Comparison of ENCODE assay signal across 24 cellular contexts in the genomic region with DNA sequence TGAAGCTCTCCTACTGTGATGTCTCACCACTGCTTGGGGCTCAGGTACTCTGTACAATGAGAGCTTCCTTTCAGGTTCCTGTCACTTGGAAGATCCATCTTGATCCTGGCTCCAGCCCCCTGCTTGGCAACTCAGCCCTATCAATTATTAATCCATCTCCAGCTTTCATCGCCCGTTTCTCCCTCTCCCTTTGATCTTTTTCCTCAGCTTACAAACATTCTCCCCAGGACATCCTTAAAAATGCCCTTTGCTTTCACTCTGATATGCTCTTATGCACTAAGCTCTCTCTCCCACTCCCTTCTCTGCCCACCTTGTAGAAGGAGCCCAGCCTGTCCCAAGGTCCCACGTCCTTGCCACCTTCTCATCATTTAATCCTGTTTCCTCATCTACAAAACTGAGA.
"Had no signal": no experiment of that assay in that cellular context is flagged by ENCODE, and none has a peak within 500 bp of the region (broad histone marks: within the 10 kb centered on the region; RNA-seq: fewer than 3 reads in every experiment).

No MANE protein-coding gene starts in this region.

- H3K27me3 ChIP-seq: dorsolateral prefrontal cortex, gastrocnemius medialis, heart left ventricle, hepatocyte, neural progenitor cell, sigmoid colon, stomach, thyroid gland, upper lobe of left lung had no signal

- ATAC-seq: gastrocnemius medialis; heart left ventricle; left colon; natural killer cell treated with Interleukin-12 subunit alpha and Interleukin-12 subunit beta and Interleukin-15 and Interleukin-18, amount 100 ng/mL, for 72 hours; right cardiac atrium; stimulated activated effector memory CD8-positive, alpha-beta T cell treated with anti-CD3 and anti-CD28 coated beads, Interleukin-12 subunit alpha, Interleukin-12 subunit beta, amount 100 ng/mL, for 72 hours had no signal

- H3K27ac Mint-ChIP-seq: memory B cell; natural killer cell treated with Interleukin-12 subunit alpha and Interleukin-12 subunit beta and Interleukin-15 and Interleukin-18, amount 100 ng/mL, for 72 hours; neural progenitor cell; stimulated activated effector memory CD8-positive, alpha-beta T cell treated with anti-CD3 and anti-CD28 coated beads, Interleukin-12 subunit alpha, Interleukin-12 subunit beta, amount 100 ng/mL, for 72 hours had no signal

- H3K4me3 Mint-ChIP-seq: memory B cell; natural killer cell treated with Interleukin-12 subunit alpha and Interleukin-12 subunit beta and Interleukin-15 and Interleukin-18, amount 100 ng/mL, for 72 hours; neural progenitor cell; stimulated activated effector memory CD8-positive, alpha-beta T cell treated with anti-CD3 and anti-CD28 coated beads, Interleukin-12 subunit alpha, Interleukin-12 subunit beta, amount 100 ng/mL, for 72 hours had no signal

- H3K27me3 Mint-ChIP-seq: memory B cell; natural killer cell treated with Interleukin-12 subunit alpha and Interleukin-12 subunit beta and Interleukin-15 and Interleukin-18, amount 100 ng/mL, for 72 hours had no signal

- H3K9me3 Mint-ChIP-seq: memory B cell; natural killer cell treated with Interleukin-12 subunit alpha and Interleukin-12 subunit beta and Interleukin-15 and Interleukin-18, amount 100 ng/mL, for 72 hours; stimulated activated effector memory CD8-positive, alpha-beta T cell treated with anti-CD3 and anti-CD28 coated beads, Interleukin-12 subunit alpha, Interleukin-12 subunit beta, amount 100 ng/mL, for 72 hours had no signal

- H3K27ac ChIP-seq: dorsolateral prefrontal cortex, gastrocnemius medialis, heart left ventricle, hepatocyte, neural progenitor cell, prostate gland, sigmoid colon, thyroid gland, upper lobe of left lung had no signal

- DNase-seq: cerebellar nuclear complex; cortex of kidney; dorsolateral prefrontal cortex; effector CD4-positive, alpha-beta T cell; foreskin fibroblast; gastrocnemius medialis; heart left ventricle; left colon; right cardiac atrium; sigmoid colon; stimulated activated CD4-positive, alpha-beta T cell treated with anti-CD3 and anti-CD28 coated beads, Interleukin-2, amount 100 ng/mL, for 24 hours; stimulated activated CD4-positive, alpha-beta T cell treated with anti-CD3 and anti-CD28 coated beads, Interleukin-4, amount 100 ng/mL, for 24 hours; stimulated activated naive CD4-positive, alpha-beta T cell treated with Interleukin-2 at 50 U/mL for 16 hours; stomach; thyroid gland; upper lobe of left lung had no signal

- H3K9me3 ChIP-seq: gastrocnemius medialis, heart left ventricle, prostate gland, sigmoid colon, stomach, thyroid gland, upper lobe of left lung had no signal

- H3K4me2 ChIP-seq: hepatocyte, neural progenitor cell had no signal

- H3K36me3 ChIP-seq: gastrocnemius medialis, heart left ventricle, neural progenitor cell, prostate gland, sigmoid colon, stomach, thyroid gland, upper lobe of left lung had no signal

- H3K4me1 ChIP-seq: neural progenitor cell had no signal

- H3K36me3 Mint-ChIP-seq: memory B cell; natural killer cell treated with Interleukin-12 subunit alpha and Interleukin-12 subunit beta and Interleukin-15 and Interleukin-18, amount 100 ng/mL, for 72 hours; neural progenitor cell; stimulated activated effector memory CD8-positive, alpha-beta T cell treated with anti-CD3 and anti-CD28 coated beads, Interleukin-12 subunit alpha, Interleukin-12 subunit beta, amount 100 ng/mL, for 72 hours had no signal

- H3K4me1 Mint-ChIP-seq: memory B cell; stimulated activated effector memory CD8-positive, alpha-beta T cell treated with anti-CD3 and anti-CD28 coated beads, Interleukin-12 subunit alpha, Interleukin-12 subunit beta, amount 100 ng/mL, for 72 hours had no signal

- FAIRE-seq: urothelium cell line had no signal

- H3K4me3 ChIP-seq: dorsolateral prefrontal cortex, gastrocnemius medialis, heart left ventricle, hepatocyte, lung, neural progenitor cell, prostate gland, sigmoid colon, stomach, thyroid gland, upper lobe of left lung had no signal
